8 cellular contexts compared by ENCODE assay signal in the genomic region with DNA sequence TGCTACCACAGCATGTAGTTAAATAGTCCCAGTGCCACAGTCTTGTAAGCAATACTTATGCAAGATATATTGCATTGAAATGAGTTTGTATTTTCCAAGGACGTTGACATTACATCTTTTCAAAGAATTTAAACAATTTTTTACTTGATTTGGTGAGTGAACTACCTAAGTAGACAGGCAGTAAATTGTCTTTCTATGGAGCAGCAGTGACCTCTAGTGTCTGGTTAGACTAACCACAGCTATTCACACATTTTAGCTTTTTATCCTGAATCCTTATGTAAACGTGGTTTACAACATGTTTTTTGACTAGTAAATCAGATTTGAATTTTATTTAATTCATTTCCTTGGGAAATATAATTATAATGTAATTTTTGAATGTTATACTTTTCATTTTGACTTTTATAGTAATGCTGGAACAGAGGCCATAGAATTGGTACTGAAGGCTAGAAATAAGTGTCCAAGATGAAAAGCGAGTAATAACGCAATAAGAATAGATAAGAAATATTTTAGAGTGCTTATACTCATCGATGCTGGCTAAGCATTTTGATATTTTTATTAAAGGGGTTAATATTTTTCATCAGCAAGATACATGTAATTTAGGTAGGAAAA. TPM values are rescaled to one million over a fixed set of nuclear protein-coding genes. Genes with fewer than 3 reads are reported as not detected.
DNase-seq lines count a peak whose midpoint lies in the region; ATAC-seq and TF ChIP-seq lines count a peak whose summit lies in the region.

No MANE protein-coding gene starts in this region.

- H3K4me1 ChIP-seq in A673 (ENCODE audit: insufficient read depth, low read length, poor library complexity, severe bottlenecking), result no peaks in the 10 kb centered on the region
- no peaks in the 10 kb centered on the region; the same call in 1 of the 2 replicates for H3K4me1 ChIP-seq in iPS DF 6.9 (ENCODE audit: control insufficient read depth, insufficient read depth, low read length)
- H3K4me1 ChIP-seq in testis, result no peaks in the 10 kb centered on the region

- no peaks in the 10 kb centered on the region for H3K36me3 Mint-ChIP-seq in activated CD8-positive, alpha-beta T cell treated with anti-CD3 and anti-CD28 coated beads, Interleukin-2, amount 10 ng/mL, durations not matched to agents 7 days and 5 days (ENCODE audit: low read depth)

- H3K4me1 Mint-ChIP-seq in activated CD8-positive, alpha-beta T cell treated with anti-CD3 and anti-CD28 coated beads, Interleukin-2, amount 10 ng/mL, durations not matched to agents 7 days and 5 days (ENCODE audit: low read depth), result no peaks in the 10 kb centered on the region

- H3K27ac ChIP-seq in A673 (ENCODE audit: low read depth, low read length, poor library complexity, severe bottlenecking), result no peak overlapping the region
- H3K27ac ChIP-seq in iPS DF 6.9 (ENCODE audit: low read length), result no peak overlapping the region
- no peak overlapping the region for H3K27ac ChIP-seq in testis

- TF ChIP-seq CTCF in A673 (conservative IDR thresholded peaks at IDR 0.05; ENCODE audit: low read depth, low read length), result peak; percentile 87
- TF ChIP-seq CTCF in GM12872 (IDR thresholded peaks at IDR 0.05; ENCODE audit: insufficient read depth, low read depth, low read length), result peak; percentile 63
- TF ChIP-seq CTCF in testis (IDR thresholded peaks at IDR 0.05), result peak; percentile 61 to 73 (median 61)

- peak; percentile 80 for ATAC-seq in HG02623 (IDR thresholded peaks at IDR 0.05; ENCODE audit: unreplicated experiment)
- no peak for ATAC-seq in activated CD8-positive, alpha-beta T cell treated with anti-CD3 and anti-CD28 coated beads, Interleukin-2, amount 10 ng/mL, durations not matched to agents 7 days and 5 days

- no peak overlapping the region for H3K27ac Mint-ChIP-seq in activated CD8-positive, alpha-beta T cell treated with anti-CD3 and anti-CD28 coated beads, Interleukin-2, amount 10 ng/mL, durations not matched to agents 7 days and 5 days

- no peak for TF ChIP-seq POLR2A in testis (IDR thresholded peaks at IDR 0.05)

- no peak overlapping the region for H3K4me3 Mint-ChIP-seq in activated CD8-positive, alpha-beta T cell treated with anti-CD3 and anti-CD28 coated beads, Interleukin-2, amount 10 ng/mL, durations not matched to agents 7 days and 5 days

- no CpG with 5 or more reads among the region's 5 CpGs for WGBS in iPS DF 6.9 (ENCODE audit: insufficient coverage, insufficient read length)
- WGBS in testis, 2 donors, result 17 to 18% methylated on average over 5 of the region's 5 CpGs

- no TSS peak for BruUV-seq in A673 (replicated peaks; lab: Mats Ljungman, UMichigan)

- CTCF ChIA-PET in A673 (lab: Charles Lee), result interaction anchor here (0.7 to 1.1 kb wide), 2 partner anchors 14 to 1817 kb away, joined by 3 to 4 read pairs; no protein-coding TSS in a partner anchor
- CTCF ChIA-PET in activated CD8-positive, alpha-beta T cell treated with anti-CD3 and anti-CD28 coated beads, Interleukin-2, amount 10 ng/mL, durations not matched to agents 7 days and 5 days (lab: Charles Lee), result no interaction called here

- no peak overlapping the region for H3K4me3 ChIP-seq in A673 (ENCODE audit: low read depth, low read length, poor library complexity, severe bottlenecking)
- no peak overlapping the region for H3K4me3 ChIP-seq in iPS DF 6.9 (ENCODE audit: low read length)
- no peak overlapping the region for H3K4me3 ChIP-seq in testis

- peak; percentile 64 for DNase-seq in A673 (ENCODE audit: low spot score)
- peak; percentile 26 for DNase-seq in NCI-H146 treated with DMSO at 0.1 percent for 48 hours (lab: John Stamatoyannopoulos, UW; ENCODE audit: unreplicated experiment)
- peak; percentile 25 for DNase-seq in activated CD8-positive, alpha-beta T cell treated with anti-CD3 and anti-CD28 coated beads, Interleukin-2, amount 10 ng/mL, durations not matched to agents 7 days and 5 days
- peak; percentile 60 for DNase-seq in iPS DF 6.9 (ENCODE audit: low read depth, low spot score)
- DNase-seq in testis, result no peak
- no peak for DNase-seq in posterior vena cava (ENCODE audit: low spot score)

- intact Hi-C loops in A673 (cut with micrococcal nuclease; ENCODE audit: unreplicated experiment) (loop anchor here (5.0 kb wide), 2 partner anchors 591 to 749 kb away; no protein-coding TSS in a partner anchor), testis (cut with DNase I; ENCODE audit: low total_unique reads) (no loop called here), posterior vena cava (cut with DNase I) (no loop called here)

- peaks cover 41% of the 10 kb centered on the region for H3K27me3 ChIP-seq in A673 (replicated peaks; ENCODE audit: insufficient read depth, low read depth, low read length, poor library complexity)
- H3K27me3 ChIP-seq in iPS DF 6.9 (ENCODE audit: control insufficient read depth, insufficient read depth, low read length), result peaks cover 5% of the 10 kb centered on the region; the same call in 1 of the 2 replicates
- no peaks in the 10 kb centered on the region for H3K27me3 ChIP-seq in testis

- H3K36me3 ChIP-seq in A673 (ENCODE audit: insufficient read depth, low read length, poor library complexity, severe bottlenecking), result no peaks in the 10 kb centered on the region
- no peaks in the 10 kb centered on the region for H3K36me3 ChIP-seq in iPS DF 6.9 (ENCODE audit: control insufficient read depth, insufficient read depth, low read length)
- no peaks in the 10 kb centered on the region for H3K36me3 ChIP-seq in testis (ENCODE audit: low read depth, missing control alignments)

- POLR2A ChIA-PET in A673 (lab: Charles Lee; ENCODE audit: low non-redundant PET), result no interaction called here
- POLR2A ChIA-PET in activated CD8-positive, alpha-beta T cell treated with anti-CD3 and anti-CD28 coated beads, Interleukin-2, amount 10 ng/mL, durations not matched to agents 7 days and 5 days (lab: Charles Lee), result no interaction called here

- H3K27me3 Mint-ChIP-seq in activated CD8-positive, alpha-beta T cell treated with anti-CD3 and anti-CD28 coated beads, Interleukin-2, amount 10 ng/mL, durations not matched to agents 7 days and 5 days (ENCODE audit: low read depth), result peaks cover 23% of the 10 kb centered on the region

- H3K9me3 ChIP-seq in A673 (ENCODE audit: low read depth, low read length, poor library complexity, severe bottlenecking), result no peaks in the 10 kb centered on the region
- H3K9me3 ChIP-seq in iPS DF 6.9 (ENCODE audit: control insufficient read depth, insufficient read depth, low read length), result no peaks in the 10 kb centered on the region
- H3K9me3 ChIP-seq in testis, result no peaks in the 10 kb centered on the region

- H3K9me3 Mint-ChIP-seq in activated CD8-positive, alpha-beta T cell treated with anti-CD3 and anti-CD28 coated beads, Interleukin-2, amount 10 ng/mL, durations not matched to agents 7 days and 5 days (ENCODE audit: insufficient read depth), result no peaks in the 10 kb centered on the region

RNA-seq across cellular contexts. Expression of gene LRRTM3, which starts 5.6 kb away (rescaled TPM):
- total RNA-seq in A673 (2021), result not detected in 2 replicates
- total RNA-seq in activated CD8-positive, alpha-beta T cell treated with anti-CD3 and anti-CD28 coated beads, Interleukin-2, amount 10 ng/mL, durations not matched to agents 7 days and 5 days, result not detected
- total RNA-seq in testis, result 10 to 100 TPM in 1 of 2 donors, under 1 TPM in 1; 0.94 to 10.5 TPM
- polyA plus RNA-seq in testis (ENCODE audit: insufficient read depth, low read depth, low replicate concordance), result 14.0 TPM
- total RNA-seq in posterior vena cava, result not detected

Comparison
In these comparisons a context has a peak if more than half of its experiments do, and no peak if none do; other contexts are left out.
1. DNase-seq: peak in A673 (single experiment), NCI-H146 treated with DMSO at 0.1 percent for 48 hours (single experiment), activated CD8-positive, alpha-beta T cell treated with anti-CD3 and anti-CD28 coated beads, Interleukin-2, amount 10 ng/mL, durations not matched to agents 7 days and 5 days (single experiment) and iPS DF 6.9 (single experiment); none in testis (single experiment) and posterior vena cava (single experiment).
2. Peak in every context shown above with its lines, with median percentiles within 50 percentile points of each other: CTCF ChIP-seq.